18 cellular contexts compared by ENCODE assay signal in genomic region chr12:28709996-28710685, GRCh38.
"Had no signal": no experiment of that assay in that cellular context is flagged by ENCODE, and none has a peak within 500 bp of the region (broad histone marks: within the 10 kb centered on the region; RNA-seq: fewer than 3 reads in every experiment).

No MANE protein-coding gene starts in this region.

- H3K27me3 ChIP-seq: ascending aorta, esophagus muscularis mucosa, neutrophil, spleen, upper lobe of left lung had no signal

- H3K4me1 ChIP-seq: spleen, upper lobe of left lung had no signal

- H3K27ac ChIP-seq: esophagus muscularis mucosa, neutrophil, spleen, thoracic aorta, upper lobe of left lung, VCaP had no signal

- H3K9me3 ChIP-seq: ascending aorta, esophagus muscularis mucosa, neutrophil, thoracic aorta, upper lobe of left lung had no signal

- H3K4me3 ChIP-seq: ascending aorta, esophagus muscularis mucosa, spleen, thoracic aorta, upper lobe of left lung had no signal

- DNase-seq: activated CD4-positive, CD25-positive, alpha-beta regulatory T cell treated with anti-CD3 and anti-CD28 coated beads, Interleukin-2, amount 50 U/mL, for 72 hours; activated CD8-positive, alpha-beta memory T cell treated with anti-CD3 and anti-CD28 coated beads for 24 hours; activated CD8-positive, alpha-beta memory T cell treated with anti-CD3 and anti-CD28 coated beads, Interleukin-2, amount 50 U/mL, for 48 hours; activated effector memory CD4-positive, alpha-beta T cell treated with Interleukin-2 at 50 U/mL for 16 hours; activated naive CD4-positive, alpha-beta T cell treated with anti-CD3 and anti-CD28 coated beads, Interleukin-2, amount 10 ng/mL, durations not matched to agents 7 days and 5 days; activated naive CD8-positive, alpha-beta T cell treated with anti-CD3 and anti-CD28 coated beads, Interleukin-2, amount 50 U/mL, for 24 hours; activated T-cell treated with anti-CD3 and anti-CD28 coated beads, Interleukin-2, amount 50 U/mL, for 48 hours; effector CD8-positive, alpha-beta T cell; immature natural killer cell; naive thymus-derived CD8-positive, alpha-beta T cell; spleen; stimulated activated naive B cell treated with anti-CD40 and anti-IgM and Interleukin-4, amounts not matched to agents 10 μg/mL and 1 μg/mL and 100 μg/mL, for 72 hours; upper lobe of left lung had no signal

- H3K36me3 ChIP-seq: ascending aorta, esophagus muscularis mucosa, neutrophil, spleen, thoracic aorta, upper lobe of left lung had no signal
